9 cellular contexts compared by ENCODE assay signal in genomic region chr13:110136660-110137585, GRCh38.
DNase-seq lines count a peak whose midpoint lies in the region; ATAC-seq, FAIRE-seq and TF ChIP-seq lines count a peak whose summit lies in the region.
"Had no signal": no experiment of that assay in that cellular context is flagged by ENCODE, and none has a peak within 500 bp of the region (broad histone marks: within the 10 kb centered on the region; RNA-seq: fewer than 3 reads in every experiment).

No MANE protein-coding gene starts in this region.

- 31% methylated on average over 11 of the region's 16 CpGs for WGBS in right lobe of liver (ENCODE audit: insufficient coverage, low coverage, low lambda C conversion rate, missing lambda C conversion rate)
- 65% methylated on average over 14 of the region's 16 CpGs for WGBS in HepG2 (ENCODE audit: low lambda C conversion rate)
- WGBS in upper lobe of left lung, 2 donors: 45 to 48% methylated on average over 13 to 16 of the region's 16 CpGs

- no peak for TF ChIP-seq RAD21 in HepG2 (CRISPR knock-in tag; IDR thresholded peaks at IDR 0.05)

- TF ChIP-seq EP300 in HepG2 (IDR thresholded peaks at IDR 0.05; ENCODE audit: low read depth in 2 of 2, low read length in 2 of 2): no peak
- no peak for TF ChIP-seq EP300 in HepG2 (CRISPR knock-in tag; IDR thresholded peaks at IDR 0.05; ENCODE audit: borderline replicate concordance)
- no peak for TF ChIP-seq EP300 in upper lobe of left lung (IDR thresholded peaks at IDR 0.05)

- CTCF ChIA-PET in HepG2 (lab: Yijun Ruan, JAX; ENCODE audit: low intra/inter-chr PET ratio, low total read pairs): no interaction called here

- peak overlapping the region; percentile 47 for H3K4me3 Mint-ChIP-seq in astrocyte (ENCODE audit: unreplicated experiment)

- no peak overlapping the region for H3K4me2 ChIP-seq in HepG2 (ENCODE audit: low read depth, low read length)
- peak overlapping the region; percentile 87 for H3K4me2 ChIP-seq in astrocyte (ENCODE audit: low read length)

- no peaks in the 10 kb centered on the region for H3K9me3 Mint-ChIP-seq in astrocyte (ENCODE audit: unreplicated experiment)

- FAIRE-seq in HepG2 (lab: Jason Lieb, UNC) (no peak), astrocyte (lab: Jason Lieb, UNC) (no peak)

- H4K20me1 ChIP-seq in HepG2 (ENCODE audit: insufficient read depth, low read length) (no peaks in the 10 kb centered on the region), astrocyte (ENCODE audit: insufficient read depth, low read length) (no peaks in the 10 kb centered on the region)

- H3K27me3 Mint-ChIP-seq in astrocyte (ENCODE audit: low read depth, unreplicated experiment): no peaks in the 10 kb centered on the region

- intact Hi-C loops in right lobe of liver (cut with DNase I) (no loop called here), HepG2 (cut with micrococcal nuclease; ENCODE audit: unreplicated experiment) (no loop called here)

- ATAC-seq in right lobe of liver (no peak), HepG2 (no peak), left lobe of liver (no peak), upper lobe of left lung (ENCODE audit: low FRiP score in 2 of 2) (no peak)

- H3K36me3 ChIP-seq in right lobe of liver (no peaks in the 10 kb centered on the region), HepG2 (replicated peaks in 1 of 2; ENCODE audit: control insufficient read depth in 1 of 2, insufficient read depth in 2 of 2, low read length in 2 of 2) (no peaks in the 10 kb centered on the region), astrocyte (ENCODE audit: insufficient read depth, low read length) (no peaks in the 10 kb centered on the region), upper lobe of left lung (no peaks in the 10 kb centered on the region)

- H3K9me3 ChIP-seq in right lobe of liver (no peaks in the 10 kb centered on the region), HepG2 (ENCODE audit: low read length) (no peaks in the 10 kb centered on the region), astrocyte (ENCODE audit: insufficient read depth, low read depth, low read length) (no peaks in the 10 kb centered on the region), upper lobe of left lung (no peaks in the 10 kb centered on the region)

- TF ChIP-seq CTCF in right lobe of liver (IDR thresholded peaks at IDR 0.05): no peak
- no peak for TF ChIP-seq CTCF in HepG2 (CRISPR knock-in tag; IDR thresholded peaks at IDR 0.05)
- TF ChIP-seq CTCF in astrocyte (IDR thresholded peaks at IDR 0.05; ENCODE audit: insufficient read depth, low read depth, low read length): no peak
- TF ChIP-seq CTCF in upper lobe of left lung (IDR thresholded peaks at IDR 0.05): no peak

- H3K27me3 ChIP-seq in right lobe of liver (no peaks in the 10 kb centered on the region), HepG2 (ENCODE audit: control insufficient read depth in 1 of 2, insufficient read depth in 2 of 2, low read length in 2 of 2) (peaks cover 0 to 32% of the 10 kb centered on the region in 2 experiments; a peak in 3 of 5 replicates), astrocyte (ENCODE audit: insufficient read depth, low read length) (no peaks in the 10 kb centered on the region), upper lobe of left lung (no peaks in the 10 kb centered on the region)

- POLR2A ChIA-PET in HepG2 (lab: Yijun Ruan, JAX): no interaction called here

- TF ChIP-seq POLR2A in right lobe of liver (IDR thresholded peaks at IDR 0.05) (no peak), HepG2 (IDR thresholded peaks at IDR 0.05; ENCODE audit: insufficient read depth in 1 of 2, low read depth in 2 of 2, low read length in 2 of 2) (no peak), upper lobe of left lung (IDR thresholded peaks at IDR 0.05) (no peak)

- in situ Hi-C loops in HepG2 (cut with HindIII; ENCODE audit: extremely low pct_ligation_motif_present, low pct_unique_long_range_greater_than_20kb): no loop called here

- DNase-seq in right lobe of liver (no peak), HepG2 (ENCODE audit: low spot score) (no peak), astrocyte (ENCODE audit: low read depth) (no peak), left lobe of liver (ENCODE audit: low spot score) (peak; percentile 42), upper lobe of left lung (no peak), activated gamma-delta T cell (lab: John Stamatoyannopoulos, UW) (no peak), NOMO-1 (lab: John Stamatoyannopoulos, UW; ENCODE audit: unreplicated experiment in 2 of 2) (no peak)
- DNase-seq in activated CD8-positive, alpha-beta memory T cell treated with anti-CD3 and anti-CD28 coated beads, Interleukin-2, amount 50 U/mL, for 4 hours: no peak
- DNase-seq: effector memory CD4-positive, alpha-beta T cell had no signal

- H3K4me3 ChIP-seq in right lobe of liver: no peak overlapping the region
- H3K4me3 ChIP-seq in HepG2 (replicated peaks in 1 of 3; ENCODE audit: insufficient read depth in 1 of 3, low read depth in 2 of 3, low read length in 3 of 3): no peak overlapping the region
- H3K4me3 ChIP-seq in astrocyte (ENCODE audit: insufficient read depth, low read depth, low read length): no peak overlapping the region
- peak overlapping the region in 1 of 4 donors; percentile 59 for H3K4me3 ChIP-seq in upper lobe of left lung

- peak overlapping the region in 2 of 3 donors; percentile 45 to 52 for H3K27ac ChIP-seq in right lobe of liver
- H3K27ac ChIP-seq in HepG2 (ENCODE audit: extremely low read length, insufficient read depth, low read length): no peak overlapping the region
- H3K27ac ChIP-seq in astrocyte (ENCODE audit: low read depth, low read length): peak overlapping the region; percentile 16
- H3K27ac ChIP-seq in upper lobe of left lung: peak overlapping the region; percentile 51 to 84 (median 80)

- H3K4me1 Mint-ChIP-seq in astrocyte (ENCODE audit: low read depth, unreplicated experiment): peaks cover 26% of the 10 kb centered on the region

- H3K79me2 ChIP-seq in HepG2 (ENCODE audit: insufficient read depth, low read length) (no peaks in the 10 kb centered on the region), astrocyte (ENCODE audit: insufficient read depth, low read length) (no peaks in the 10 kb centered on the region)

- peak overlapping the region; percentile 59 for H3K27ac Mint-ChIP-seq in astrocyte (ENCODE audit: unreplicated experiment)

- H3K4me1 ChIP-seq in right lobe of liver (peaks cover 0 to 7% (median 3%) of the 10 kb centered on the region in 4 donors), HepG2 (ENCODE audit: insufficient read depth, low read length) (peaks cover 5% of the 10 kb centered on the region; the same call in 1 of the 2 replicates), astrocyte (ENCODE audit: insufficient read depth, low read length) (peaks cover 42% of the 10 kb centered on the region), upper lobe of left lung (peaks cover 12 to 20% (median 14%) of the 10 kb centered on the region in 4 donors)

- H3K36me3 Mint-ChIP-seq in astrocyte (ENCODE audit: low read depth, unreplicated experiment): peaks cover 2% of the 10 kb centered on the region

- BruUV-seq in HepG2 (replicated peaks; lab: Mats Ljungman, UMichigan): no TSS peak

- H2AFZ ChIP-seq in HepG2 (ENCODE audit: low read length) (no peak overlapping the region), astrocyte (ENCODE audit: low read depth, low read length) (no peak overlapping the region)

- H3K9ac ChIP-seq in HepG2 (ENCODE audit: insufficient read depth, low read depth, low read length): no peak overlapping the region
- peak overlapping the region; percentile 59 for H3K9ac ChIP-seq in astrocyte (ENCODE audit: low read length)

TF ChIP-seq in HepG2, 621 proteins besides CTCF, POLR2A, EP300 and RAD21 (continues in another document):
- TF ChIP-seq ZNF777 (CRISPR knock-in tag; IDR thresholded peaks at IDR 0.05) (no peak), ZBTB4 (CRISPR knock-in tag; IDR thresholded peaks at IDR 0.05; ENCODE audit: borderline replicate concordance) (no peak), ZNF768 (CRISPR knock-in tag; IDR thresholded peaks at IDR 0.05) (no peak), ZNF121 (CRISPR knock-in tag; IDR thresholded peaks at IDR 0.05) (no peak), MAX (IDR thresholded peaks at IDR 0.05) (no peak), HNRNPH1 (optimal IDR thresholded peaks at IDR 0.05; ENCODE audit: low read depth, low read length) (no peak), ZIK1 (CRISPR knock-in tag; IDR thresholded peaks at IDR 0.05; ENCODE audit: borderline replicate concordance, low read depth) (no peak)
